11 cellular contexts compared by ENCODE assay signal in genomic region chr12:122137681-122138080, GRCh38. TPM values are rescaled to one million over a fixed set of nuclear protein-coding genes. Genes with fewer than 3 reads are reported as not detected.
DNase-seq lines count a peak whose midpoint lies in the region; ATAC-seq and TF ChIP-seq lines count a peak whose summit lies in the region.
"Had no signal": no experiment of that assay in that cellular context is flagged by ENCODE, and none has a peak within 500 bp of the region (broad histone marks: within the 10 kb centered on the region; RNA-seq: fewer than 3 reads in every experiment).

No MANE protein-coding gene starts in this region.

- no peaks in the 10 kb centered on the region for H3K27me3 Mint-ChIP-seq in WTC11 (ENCODE audit: low read depth)

- CTCF ChIA-PET in WTC11 (lab: Charles Lee), result interaction anchor here (0.6 to 1.9 kb wide), 28 partner anchors 8 to 332 kb away, joined by 3 to 32 read pairs (median 4); partner anchors contain the start of genes B3GNT4, CFAP251 and LRRC43

- no peak overlapping the region for H3K27ac Mint-ChIP-seq in WTC11

- H3K9me3 Mint-ChIP-seq in WTC11, result peaks cover 7% of the 10 kb centered on the region; the same call in 1 of the 2 replicates

- no peaks in the 10 kb centered on the region for H3K79me2 ChIP-seq in mesendoderm (ENCODE audit: control insufficient read depth, insufficient read depth, low read length)

- no peak overlapping the region for H3K4me3 ChIP-seq in LNCaP clone FGC (ENCODE audit: low read depth, low read length)
- H3K4me3 ChIP-seq in mesendoderm (ENCODE audit: low read length), result no peak overlapping the region
- no peak overlapping the region for H3K4me3 ChIP-seq in SJCRH30
- H3K4me3 ChIP-seq: ascending aorta, MG63 had no signal

- H2BK5ac ChIP-seq in mesendoderm (ENCODE audit: low read length), result no peak overlapping the region

- peaks cover 4% of the 10 kb centered on the region for H3K9me3 ChIP-seq in SJCRH30 (replicated peaks)
- H3K9me3 ChIP-seq: ascending aorta, MG63 had no signal

- H2BK120ac ChIP-seq in mesendoderm (ENCODE audit: low read depth, low read length), result no peak overlapping the region

- no peak overlapping the region for H2BK15ac ChIP-seq in mesendoderm (replicated peaks; ENCODE audit: low read depth)

- H3K4ac ChIP-seq in mesendoderm (ENCODE audit: low read depth, low read length), result no peak overlapping the region

- no peaks in the 10 kb centered on the region for H3K79me1 ChIP-seq in mesendoderm (ENCODE audit: low read length)

- peak overlapping the region; percentile 0 for H3K9ac ChIP-seq in mesendoderm (ENCODE audit: low read length)

- no peak overlapping the region for H4K5ac ChIP-seq in mesendoderm (ENCODE audit: low read length)

- POLR2A ChIA-PET in WTC11 (lab: Charles Lee), result interaction anchor here (1.1 kb wide), 1 partner anchor 88 kb away, joined by 4 read pairs; the partner anchor contains the start of gene DIABLO

- H3K36me3 Mint-ChIP-seq in WTC11, result peaks cover 40% of the 10 kb centered on the region

- no peak overlapping the region for H3K18ac ChIP-seq in mesendoderm (ENCODE audit: low read length)

- 0 out of 2 replicates have a peak, but pooled peaks cover 6% of the 10 kb centered on the region for H3K4me1 Mint-ChIP-seq in WTC11

- ATAC-seq in WTC11 (peak; percentile 94), HG02885 (IDR thresholded peaks at IDR 0.05; ENCODE audit: poor library complexity, unreplicated experiment) (no peak)

- H3K4me3 Mint-ChIP-seq in WTC11, result peak overlapping the region; percentile 24; the same call in 1 of the 2 replicates

- WGBS in mesendoderm (ENCODE audit: extremely low coverage, insufficient coverage, low lambda C conversion rate), result no CpG with 5 or more reads among the region's 11 CpGs

- TF ChIP-seq CTCF in LNCaP clone FGC (IDR thresholded peaks at IDR 0.05; ENCODE audit: control insufficient read depth, extremely low read depth, insufficient read depth) (no peak), WTC11 (IDR thresholded peaks at IDR 0.05) (no peak)

- H3K27me3 ChIP-seq in mesendoderm (ENCODE audit: insufficient read depth, low read length, poor library complexity), result no peaks in the 10 kb centered on the region
- H3K27me3 ChIP-seq in SJCRH30, result no peaks in the 10 kb centered on the region
- H3K27me3 ChIP-seq: ascending aorta, MG63 had no signal

- no peaks in the 10 kb centered on the region for H3K4me1 ChIP-seq in mesendoderm (ENCODE audit: control insufficient read depth, low read depth, low read length)
- H3K4me1 ChIP-seq in SJCRH30, result no peaks in the 10 kb centered on the region
- H3K4me1 ChIP-seq: ascending aorta had no signal

- no peak overlapping the region for H3K56ac ChIP-seq in mesendoderm (ENCODE audit: low read length)

- H3K27ac ChIP-seq in mesendoderm (ENCODE audit: low read depth, low read length) (no peak overlapping the region), SJCRH30 (no peak overlapping the region)
- H3K27ac ChIP-seq: ascending aorta had no signal

- no peak overlapping the region for H3K23ac ChIP-seq in mesendoderm (ENCODE audit: low read length)

- peaks cover 10% of the 10 kb centered on the region for H3K36me3 ChIP-seq in mesendoderm (ENCODE audit: control insufficient read depth, insufficient read depth, low read length)
- H3K36me3 ChIP-seq in SJCRH30, result peaks cover 42% of the 10 kb centered on the region

- DNase-seq in ELF-1 (ENCODE audit: low read depth, low spot score) (peak; percentile 62), LNCaP clone FGC (ENCODE audit: low read depth) (peak; percentile 36), WTC11 (ENCODE audit: low spot score) (peak; percentile 82), mesendoderm (peak; percentile 53), SJCRH30 (no peak)
- no peak for DNase-seq in stimulated activated naive CD4-positive, alpha-beta T cell treated with Interleukin-2 at 50 U/mL for 16 hours (lab: John Stamatoyannopoulos, UW)
- DNase-seq: MG63, midbrain, T-helper 2 cell had no signal

- no peak overlapping the region for H2AK5ac ChIP-seq in mesendoderm (ENCODE audit: low read length)

- H3K4me2 ChIP-seq in mesendoderm (ENCODE audit: low read length), result no peak overlapping the region

- no peak overlapping the region for H4K8ac ChIP-seq in mesendoderm (ENCODE audit: low read depth, low read length)

TF ChIP-seq in WTC11, 78 proteins besides CTCF, POLR2A, EP300 and RAD21:
- TF ChIP-seq USF2 (CRISPR knock-in tag; IDR thresholded peaks at IDR 0.05) (no peak), SP1 (CRISPR knock-in tag; conservative IDR thresholded peaks at IDR 0.05) (peak; percentile 46; the same call in 1 of the 2 replicates), E2F5 (CRISPR knock-in tag; IDR thresholded peaks at IDR 0.05) (no peak), FOXK1 (CRISPR knock-in tag; IDR thresholded peaks at IDR 0.05) (0 out of 2 replicates have a peak, but pooled peaks have one; percentile 10), IRF1 (CRISPR knock-in tag; IDR thresholded peaks at IDR 0.05) (no peak), KAT7 (CRISPR knock-in tag; IDR thresholded peaks at IDR 0.05; ENCODE audit: borderline replicate concordance) (no peak), JAZF1 (CRISPR knock-in tag; IDR thresholded peaks at IDR 0.05) (no peak), CDX4 (CRISPR knock-in tag; IDR thresholded peaks at IDR 0.05; ENCODE audit: borderline replicate concordance) (no peak)
TF ChIP-seq in WTC11: peak in this region for 2.

RNA-seq across cellular contexts. Expression of gene IL31, which starts 36.3 kb away (rescaled TPM):
- not detected in 3 replicates for total RNA-seq in WTC11 (2021)
- not detected for polyA plus RNA-seq in mesendoderm (2013, experiment 1 of 2)
- not detected for polyA plus RNA-seq in mesendoderm (2013, experiment 2 of 2)
- not detected in 2 replicates for total RNA-seq in SJCRH30 (2014; rRNA removed; shearing (Covaris generic))
- total RNA-seq: ascending aorta had no signal

RNA-seq across cellular contexts. Expression of gene LRRC43, which starts 45.2 kb away (rescaled TPM):
- total RNA-seq in WTC11 (2021), result 0.21 to 0.64 TPM (median 0.22 TPM) in 3 replicates
- polyA plus RNA-seq in mesendoderm (2013, experiment 1 of 2), result 0.08 TPM
- polyA plus RNA-seq in mesendoderm (2013, experiment 2 of 2), result 0.03 TPM
- 0.61 and 0.79 TPM in 2 replicates for total RNA-seq in SJCRH30 (2014; rRNA removed; shearing (Covaris generic))
- total RNA-seq: ascending aorta had no signal

RNA-seq across cellular contexts. Expression of gene MLXIP, which starts 59.1 kb away (rescaled TPM):
- 40.5 to 49.4 TPM (median 44.4 TPM) in 3 replicates for total RNA-seq in WTC11 (2021)
- polyA plus RNA-seq in mesendoderm (2013, experiment 1 of 2), result 48.2 TPM
- polyA plus RNA-seq in mesendoderm (2013, experiment 2 of 2), result 49.6 TPM
- total RNA-seq in SJCRH30 (2014; rRNA removed; shearing (Covaris generic)), result 21.1 and 23.2 TPM in 2 replicates

Comparison
In these comparisons a context has a peak if more than half of its experiments do, and no peak if none do; other contexts are left out.
1. DNase-seq: peak in ELF-1 (single experiment), LNCaP clone FGC (single experiment), WTC11 (single experiment) and mesendoderm (single experiment); none in SJCRH30 (0 of 2) and stimulated activated naive CD4-positive, alpha-beta T cell treated with Interleukin-2 at 50 U/mL for 16 hours (single experiment).